8 cellular contexts compared by ENCODE assay signal in the genomic region with DNA sequence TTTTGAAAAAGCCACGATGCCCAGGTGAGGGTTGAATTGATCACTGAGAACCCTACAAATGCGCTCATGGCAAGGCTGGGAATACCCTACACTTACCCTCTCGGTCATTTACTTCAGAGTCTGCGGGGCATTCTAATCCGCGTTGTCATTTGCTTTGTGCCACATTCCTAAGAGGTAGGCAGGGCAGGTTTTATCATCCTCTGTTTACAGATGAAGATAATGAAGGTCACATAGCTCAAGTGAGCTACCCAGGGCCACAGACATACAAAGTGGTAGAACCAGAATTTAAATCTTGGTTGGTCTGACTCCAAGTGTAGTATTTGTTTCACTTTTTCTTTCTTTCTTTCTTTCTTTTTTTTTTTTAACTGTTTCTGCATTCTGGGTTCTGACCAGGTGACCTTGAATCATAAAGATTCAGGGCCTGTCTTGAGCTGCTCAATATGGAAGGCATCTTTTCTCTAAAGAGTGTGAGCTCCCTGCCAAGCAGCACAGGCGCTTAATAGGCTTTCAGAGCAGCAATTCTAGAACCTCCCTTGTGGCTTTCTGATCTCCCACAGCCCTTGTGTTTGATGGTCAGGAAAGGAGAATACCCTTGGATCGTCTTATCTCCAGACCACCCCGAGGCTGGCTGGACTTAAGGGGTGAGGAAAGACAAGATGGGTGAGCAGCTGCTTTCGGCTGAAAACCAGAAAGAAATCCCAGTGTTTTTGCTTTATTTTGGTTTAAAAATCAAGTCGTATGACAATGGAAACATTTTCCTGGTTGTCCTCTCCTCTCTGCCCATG. TPM values are rescaled to one million over a fixed set of nuclear protein-coding genes. Genes with fewer than 3 reads are reported as not detected.
A peak's percentile ranks its signal among the peaks of the same experiment; 100 is the strongest.
DNase-seq lines count a peak whose midpoint lies in the region; ATAC-seq and FAIRE-seq lines count a peak whose summit lies in the region.

No MANE protein-coding gene starts in this region.

- H3K4me3 Mint-ChIP-seq in activated naive CD8-positive, alpha-beta T cell treated with anti-CD3 and anti-CD28 coated beads, Interleukin-2, amount 50 U/mL, for 24 hours, result peak overlapping the region; percentile 97

- H3K9me3 ChIP-seq in small intestine (ENCODE audit: control insufficient read depth, low read depth), result no peaks in the 10 kb centered on the region

- peaks cover 35% of the 10 kb centered on the region for H3K36me3 Mint-ChIP-seq in activated naive CD8-positive, alpha-beta T cell treated with anti-CD3 and anti-CD28 coated beads, Interleukin-2, amount 50 U/mL, for 24 hours (ENCODE audit: low read depth)

- no peaks in the 10 kb centered on the region for H3K27me3 Mint-ChIP-seq in activated naive CD8-positive, alpha-beta T cell treated with anti-CD3 and anti-CD28 coated beads, Interleukin-2, amount 50 U/mL, for 24 hours

- H3K27ac Mint-ChIP-seq in activated naive CD8-positive, alpha-beta T cell treated with anti-CD3 and anti-CD28 coated beads, Interleukin-2, amount 50 U/mL, for 24 hours, result peak overlapping the region; percentile 99

- no peaks in the 10 kb centered on the region for H3K27me3 ChIP-seq in small intestine (ENCODE audit: control insufficient read depth in 2 of 2, insufficient read depth in 2 of 2, low read length in 2 of 2)

- H3K27ac ChIP-seq in small intestine (ENCODE audit: low read depth in 1 of 2, low read length in 1 of 2), result peak overlapping the region; percentile 71 to 73

- peaks cover 67% of the 10 kb centered on the region for H3K4me1 Mint-ChIP-seq in activated naive CD8-positive, alpha-beta T cell treated with anti-CD3 and anti-CD28 coated beads, Interleukin-2, amount 50 U/mL, for 24 hours

- ATAC-seq in GM19023 (IDR thresholded peaks at IDR 0.05; ENCODE audit: unreplicated experiment) (peak; percentile 18), HG03280 (IDR thresholded peaks at IDR 0.05; ENCODE audit: unreplicated experiment) (peak; percentile 28), HG02798 (IDR thresholded peaks at IDR 0.05; ENCODE audit: poor library complexity, unreplicated experiment) (no peak)
- peak; percentile 22 for ATAC-seq in activated naive CD8-positive, alpha-beta T cell treated with anti-CD3 and anti-CD28 coated beads, Interleukin-2, amount 50 U/mL, for 24 hours

- no peak for DNase-seq in activated naive CD8-positive, alpha-beta T cell treated with anti-CD3 and anti-CD28 coated beads, Interleukin-2, amount 50 U/mL, for 24 hours
- DNase-seq in small intestine, result peak; percentile 89
- DNase-seq in occipital lobe (lab: John Stamatoyannopoulos, UW), result no peak
- DNase-seq in stimulated activated CD4-positive, alpha-beta T cell treated with anti-CD3 and anti-CD28 coated beads, Interleukin-4, amount 100 ng/mL, for 1 hour, result no peak
- no peak for DNase-seq in NCI-H2227 (lab: John Stamatoyannopoulos, UW; ENCODE audit: unreplicated experiment)

- H3K9me3 Mint-ChIP-seq in activated naive CD8-positive, alpha-beta T cell treated with anti-CD3 and anti-CD28 coated beads, Interleukin-2, amount 50 U/mL, for 24 hours, result no peaks in the 10 kb centered on the region

- no peaks in the 10 kb centered on the region for H3K36me3 ChIP-seq in small intestine (ENCODE audit: control insufficient read depth in 2 of 2, insufficient read depth in 2 of 2, low read length in 2 of 2)

- no peak for FAIRE-seq in small intestine (lab: Jason Lieb, UNC)

- 17 to 53% (median 24%) methylated on average over 11 of the region's 11 CpGs for WGBS in small intestine, 3 donors

- no peak overlapping the region for H3K4me3 ChIP-seq in small intestine (ENCODE audit: low read depth in 1 of 2, low read length in 2 of 2)

- H3K4me1 ChIP-seq in small intestine (ENCODE audit: control insufficient read depth in 2 of 2, insufficient read depth in 1 of 2, low read depth in 1 of 2, low read length in 1 of 2), result peaks cover 9 to 19% of the 10 kb centered on the region in 2 donors

RNA-seq across cellular contexts. Expression of gene BATF, which starts 0.7 kb away (rescaled TPM):
- polyA plus RNA-seq in small intestine, result 1 to 10 TPM; 4.0 to 5.9 (median 5.4) TPM
- 0.47 TPM for total RNA-seq in occipital lobe

RNA-seq across cellular contexts. Expression of gene FLVCR2, which starts 56.8 kb away (rescaled TPM):
- 10 to 100 TPM; 12.8 to 29.7 (median 21.3) TPM for polyA plus RNA-seq in small intestine
- 2.5 TPM for total RNA-seq in occipital lobe
